ENCODE assay signal across 9 cellular contexts in genomic region chr15:90058308-90058707, GRCh38. TPM values are rescaled to one million over a fixed set of nuclear protein-coding genes. Genes with fewer than 3 reads are reported as not detected.
DNase-seq lines count a peak whose midpoint lies in the region; ATAC-seq and TF ChIP-seq lines count a peak whose summit lies in the region.
"Had no signal": no experiment of that assay in that cellular context is flagged by ENCODE, and none has a peak within 500 bp of the region (broad histone marks: within the 10 kb centered on the region; RNA-seq: fewer than 3 reads in every experiment).

No MANE protein-coding gene starts in this region.

- TF ChIP-seq CTCF in GM10248 (IDR thresholded peaks at IDR 0.05; ENCODE audit: control extremely low read depth, extremely low read depth, low read depth, missing control alignments) (no peak), esophagus squamous epithelium (IDR thresholded peaks at IDR 0.05) (no peak)

- TF ChIP-seq POLR2A in esophagus squamous epithelium (IDR thresholded peaks at IDR 0.05), result no peak

- peak; percentile 50 for DNase-seq in GM10248 (ENCODE audit: extremely low spot score)
- DNase-seq in Kasumi-1 (lab: John Stamatoyannopoulos, UW), result peak; percentile 71 to 73
- no peak for DNase-seq in esophagus squamous epithelium (lab: John Stamatoyannopoulos, UW)
- DNase-seq in H7, result no peak
- no peak for DNase-seq in T-helper 9 cell

- WGBS in esophagus squamous epithelium, 2 donors, result 75 to 86% methylated on average over 4 of the region's 4 CpGs

- H3K36me3 ChIP-seq in esophagus squamous epithelium (no peaks in the 10 kb centered on the region), H7 (replicated peaks; ENCODE audit: control insufficient read depth, insufficient read depth, low read length) (no peaks in the 10 kb centered on the region)
- H3K36me3 ChIP-seq: thoracic aorta had no signal

- no peaks in the 10 kb centered on the region for H3K9me3 ChIP-seq in esophagus squamous epithelium
- H3K9me3 ChIP-seq: thoracic aorta had no signal

- intact Hi-C loops in esophagus squamous epithelium (cut with DNase I), result no loop called here

- H3K4me1 ChIP-seq in esophagus squamous epithelium, result peaks cover 31 to 72% (median 32%) of the 10 kb centered on the region in 3 donors

- ATAC-seq in GM21367 (IDR thresholded peaks at IDR 0.05; ENCODE audit: unreplicated experiment), result peak; percentile 27
- no peak for ATAC-seq in activated CD4-positive, CD25-positive, alpha-beta regulatory T cell treated with anti-CD3 and anti-CD28 coated beads, Interleukin-2, amount 50 U/mL, for 24 hours
- no peak for ATAC-seq in GM21717 (IDR thresholded peaks at IDR 0.05; ENCODE audit: unreplicated experiment)

- H3K27me3 ChIP-seq in esophagus squamous epithelium, result no peaks in the 10 kb centered on the region
- no peaks in the 10 kb centered on the region for H3K27me3 ChIP-seq in H7 (ENCODE audit: control insufficient read depth, insufficient read depth, low read length)

- no peak overlapping the region for H3K4me3 ChIP-seq in esophagus squamous epithelium
- no peak overlapping the region for H3K4me3 ChIP-seq in H7 (ENCODE audit: insufficient read depth, low read depth, low read length)
- H3K4me3 ChIP-seq: thoracic aorta had no signal

- POLR2A ChIA-PET in GM10248 (lab: Yijun Ruan, JAX), result no interaction called here

- H3K27ac ChIP-seq in esophagus squamous epithelium, result peak overlapping the region; percentile 56 to 85 (median 61)

- CTCF ChIA-PET in GM10248 (lab: Yijun Ruan, JAX), result interaction anchor here (1.0 to 1.4 kb wide), 3 partner anchors 10 to 25 kb away, joined by 3 to 4 read pairs (median 3); no protein-coding TSS in a partner anchor

RNA-seq across cellular contexts. Expression of gene IDH2, which starts 44.0 kb away (rescaled TPM):
- 100 to 1,000 TPM in 2 of 4 donors, 10 to 100 TPM in 2; 60.7 to 155 (median 103) TPM for total RNA-seq in esophagus squamous epithelium
- 67.6 and 74.4 TPM in 2 replicates for total RNA-seq in H7 (2014; rRNA removed; shearing (Covaris generic))

RNA-seq across cellular contexts. Expression of gene ZNF710, which starts 57.2 kb away (rescaled TPM):
- total RNA-seq in esophagus squamous epithelium, result 10 to 100 TPM; 15.1 to 27.4 (median 21.4) TPM
- total RNA-seq in H7 (2014; rRNA removed; shearing (Covaris generic)), result 24.3 and 28.5 TPM in 2 replicates

Comparison
In these comparisons a context has a peak if more than half of its experiments do, and no peak if none do; other contexts are left out.
1. DNase-seq: peak in GM10248 (single experiment) and Kasumi-1 (2 of 2); none in esophagus squamous epithelium (single experiment), H7 (single experiment) and T-helper 9 cell (single experiment).